In the genomic region with DNA sequence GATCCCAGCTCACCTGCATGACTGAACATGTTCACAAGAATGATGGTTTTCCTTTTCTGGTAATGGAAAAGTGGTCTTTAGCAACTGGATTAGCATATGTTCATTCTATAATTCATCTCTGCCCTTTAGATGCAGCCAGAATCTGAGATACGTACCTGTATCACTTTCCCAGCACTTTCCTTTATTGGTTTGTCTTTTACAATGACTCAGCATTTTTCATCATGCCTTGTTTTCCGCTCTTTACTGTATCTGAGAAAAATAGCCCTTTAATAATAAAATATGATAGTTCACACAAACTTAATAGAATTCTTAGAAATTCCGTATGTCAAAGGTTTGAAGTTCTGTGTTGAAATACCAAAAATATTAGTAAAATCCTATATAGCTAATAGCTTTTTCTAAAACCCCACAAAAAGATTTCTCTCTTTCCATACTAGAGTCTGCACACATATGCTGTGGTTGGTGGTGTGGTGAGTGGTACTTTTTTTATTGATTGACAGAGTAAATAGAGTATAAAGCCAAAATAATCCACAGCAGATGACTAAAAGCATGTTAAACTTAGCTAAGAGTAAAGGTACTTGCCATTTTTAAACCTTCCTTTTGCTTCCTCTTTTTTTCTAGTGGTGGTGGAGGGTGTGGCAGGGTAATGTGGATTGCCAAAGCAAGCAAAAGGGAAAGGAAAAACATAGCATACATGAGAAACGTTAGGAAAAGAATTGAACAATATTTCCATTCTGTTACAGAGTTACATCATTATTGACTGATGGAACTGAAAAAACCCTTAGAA, we compare ENCODE assay signal across 26 cellular contexts.
A peak's percentile ranks its signal among the peaks of the same experiment; 100 is the strongest.
DNase-seq lines count a peak whose midpoint lies in the region; ATAC-seq and TF ChIP-seq lines count a peak whose summit lies in the region.
"Had no signal": no experiment of that assay in that cellular context is flagged by ENCODE, and none has a peak within 500 bp of the region (broad histone marks: within the 10 kb centered on the region; RNA-seq: fewer than 3 reads in every experiment).

No MANE protein-coding gene starts in this region.

- H3K27ac ChIP-seq in GM23338 (ENCODE audit: low read depth), result no peak overlapping the region
- H3K27ac ChIP-seq: coronary artery, foreskin keratinocyte, PC-9, SJSA1, transverse colon had no signal

- no peaks in the 10 kb centered on the region for H3K36me3 Mint-ChIP-seq in GM23338 (ENCODE audit: low read depth)
- no peaks in the 10 kb centered on the region for H3K36me3 Mint-ChIP-seq in osteocyte (ENCODE audit: unreplicated experiment)
- H3K36me3 Mint-ChIP-seq in nephron progenitor cell (ENCODE audit: low read depth), result no peaks in the 10 kb centered on the region
- H3K36me3 Mint-ChIP-seq: activated naive CD8-positive, alpha-beta T cell treated with anti-CD3 and anti-CD28 coated beads, Interleukin-2, amount 10 ng/mL, durations not matched to agents 7 days and 5 days; brain had no signal

- H2AFZ ChIP-seq in GM23338, result peak overlapping the region; percentile 54; the same call in 1 of the 2 replicates
- H2AFZ ChIP-seq: PC-9 had no signal

- H3K4me2 ChIP-seq in GM23338, result no peak overlapping the region
- H3K4me2 ChIP-seq: PC-9 had no signal

- H3K27me3 ChIP-seq in GM23338 (ENCODE audit: insufficient read depth) (no peaks in the 10 kb centered on the region), adipocyte (replicated peaks; ENCODE audit: control insufficient read depth, insufficient read depth, low read length) (no peaks in the 10 kb centered on the region)
- H3K27me3 ChIP-seq: foreskin keratinocyte, SJSA1, transverse colon had no signal

- 0 out of 2 replicates have a peak, but pooled peaks cover 3% of the 10 kb centered on the region for H3K4me1 ChIP-seq in GM23338 (ENCODE audit: insufficient read depth)
- H3K4me1 ChIP-seq in adipocyte (ENCODE audit: control insufficient read depth, insufficient read depth, low read length), result peaks cover 11% of the 10 kb centered on the region
- H3K4me1 ChIP-seq: foreskin keratinocyte, SJSA1, transverse colon had no signal

- no peak for TF ChIP-seq POLR2A in NB4 (IDR thresholded peaks at IDR 0.05; ENCODE audit: extremely low read depth, insufficient read length)

- peaks cover 7% of the 10 kb centered on the region for H3K9me3 ChIP-seq in adipocyte (ENCODE audit: control insufficient read depth, low read length)
- H3K9me3 ChIP-seq: SJSA1, transverse colon had no signal

- H3K9me2 ChIP-seq in GM23338 (ENCODE audit: insufficient read depth), result 0 out of 2 replicates have a peak, but pooled peaks cover 4% of the 10 kb centered on the region

- no peaks in the 10 kb centered on the region for H3F3A ChIP-seq in GM23338 (replicated peaks; ENCODE audit: low read depth)

- DNase-seq in GM23338 (ENCODE audit: low spot score) (peak; percentile 4), NB4 (ENCODE audit: low read depth) (peak; percentile 14), adipocyte (ENCODE audit: low read depth) (peak; percentile 42), osteocyte (ENCODE audit: extremely low spot score, unreplicated experiment) (no peak), NK-92 (lab: John Stamatoyannopoulos, UW; ENCODE audit: unreplicated experiment) (no peak), nephron progenitor cell (no peak)
- DNase-seq: activated CD4-positive, CD25-positive, alpha-beta regulatory T cell treated with anti-CD3 and anti-CD28 coated beads, Interleukin-2, amount 50 U/mL, for 72 hours; activated naive CD8-positive, alpha-beta T cell treated with anti-CD3 and anti-CD28 coated beads, Interleukin-2, amount 10 ng/mL, durations not matched to agents 7 days and 5 days; AML-193; EL; GOT3; kidney; NCI-H1694 treated with DMSO at 0.1 percent for 48 hours; NCI-H446 treated with DMSO at 0.1 percent for 48 hours; PC-9; posterior cingulate gyrus; stimulated activated CD4-positive, alpha-beta T cell treated with anti-CD3 and anti-CD28 coated beads, Interleukin-2, amount 100 ng/mL, for 24 hours; transverse colon had no signal

- TF ChIP-seq CTCF in GM23338 (conservative IDR thresholded peaks at IDR 0.05; ENCODE audit: low read depth in 2 of 2) (no peak), NB4 (IDR thresholded peaks at IDR 0.05; ENCODE audit: low read depth, low read length) (no peak), osteocyte (IDR thresholded peaks at IDR 0.05) (peak; percentile 12), nephron progenitor cell (IDR thresholded peaks at IDR 0.05) (no peak)

- no peaks in the 10 kb centered on the region for H4K20me1 ChIP-seq in GM23338 (replicated peaks; ENCODE audit: insufficient read depth)

- H3K79me2 ChIP-seq in GM23338 (replicated peaks; ENCODE audit: insufficient read depth), result no peaks in the 10 kb centered on the region

- H3K27me3 Mint-ChIP-seq in GM23338 (ENCODE audit: insufficient read depth, low read depth, poor library complexity), result no peaks in the 10 kb centered on the region
- H3K27me3 Mint-ChIP-seq in osteocyte (ENCODE audit: unreplicated experiment), result no peaks in the 10 kb centered on the region
- H3K27me3 Mint-ChIP-seq in nephron progenitor cell (ENCODE audit: low read depth, poor library complexity), result no peaks in the 10 kb centered on the region
- H3K27me3 Mint-ChIP-seq: brain; stimulated activated naive CD8-positive, alpha-beta T cell treated with anti-CD3 and anti-CD28 coated beads, Interleukin-15, Interleukin-2, amounts not matched to agents 100 ng/mL and 50 ng/mL, for 24 hours had no signal

- ATAC-seq in GM23338 (no peak), GM21360 (IDR thresholded peaks at IDR 0.05; ENCODE audit: unreplicated experiment) (no peak)
- ATAC-seq: foreskin keratinocyte had no signal

- H3K4me3 Mint-ChIP-seq in GM23338 (no peak overlapping the region), osteocyte (ENCODE audit: unreplicated experiment) (no peak overlapping the region), nephron progenitor cell (no peak overlapping the region)
- H3K4me3 Mint-ChIP-seq: activated naive CD8-positive, alpha-beta T cell treated with anti-CD3 and anti-CD28 coated beads, Interleukin-2, amount 10 ng/mL, durations not matched to agents 7 days and 5 days; activated T-helper 1 cell treated with anti-CD3 and anti-CD28 coated beads, Interleukin-12 subunit alpha, Interleukin-12 subunit beta, Interleukin-2, Interleukin-4 antibody, amounts not matched to agents 30 ng/mL and 10 ng/mL and 1 ng/mL, durations not matched to agents 14 hours and 24 hours and 36 hours; brain; stimulated activated naive CD8-positive, alpha-beta T cell treated with anti-CD3 and anti-CD28 coated beads, Interleukin-15, Interleukin-2, amounts not matched to agents 100 ng/mL and 50 ng/mL, for 24 hours; T-helper 2 cell treated with Interferon-gamma antibody and Interleukin-4, amounts not matched to agents 5 μg/mL and 100 μg/mL, for 36 hours had no signal

- H3K27ac Mint-ChIP-seq in GM23338 (no peak overlapping the region), osteocyte (ENCODE audit: unreplicated experiment) (peak overlapping the region; percentile 68), nephron progenitor cell (no peak overlapping the region)
- H3K27ac Mint-ChIP-seq: activated naive CD8-positive, alpha-beta T cell treated with anti-CD3 and anti-CD28 coated beads, Interleukin-2, amount 10 ng/mL, durations not matched to agents 7 days and 5 days; activated T-helper 1 cell treated with anti-CD3 and anti-CD28 coated beads, Interleukin-12 subunit alpha, Interleukin-12 subunit beta, Interleukin-2, Interleukin-4 antibody, amounts not matched to agents 30 ng/mL and 10 ng/mL and 1 ng/mL, durations not matched to agents 14 hours and 24 hours and 36 hours; brain; stimulated activated naive CD8-positive, alpha-beta T cell treated with anti-CD3 and anti-CD28 coated beads, Interleukin-15, Interleukin-2, amounts not matched to agents 100 ng/mL and 50 ng/mL, for 24 hours; T-helper 2 cell treated with Interferon-gamma antibody and Interleukin-4, amounts not matched to agents 5 μg/mL and 100 μg/mL, for 36 hours had no signal

- H3K9ac ChIP-seq in adipocyte (ENCODE audit: low read length), result no peak overlapping the region

- no peaks in the 10 kb centered on the region for H3K36me3 ChIP-seq in GM23338 (ENCODE audit: insufficient read depth)
- H3K36me3 ChIP-seq in adipocyte (ENCODE audit: control insufficient read depth, insufficient read depth, low read length, severe bottlenecking), result no peaks in the 10 kb centered on the region
- H3K36me3 ChIP-seq: SJSA1, transverse colon had no signal

- H3K9me3 Mint-ChIP-seq in GM23338, result no peaks in the 10 kb centered on the region
- peaks cover 4% of the 10 kb centered on the region for H3K9me3 Mint-ChIP-seq in osteocyte (ENCODE audit: unreplicated experiment)
- peaks cover 11% of the 10 kb centered on the region for H3K9me3 Mint-ChIP-seq in nephron progenitor cell
- H3K9me3 Mint-ChIP-seq: T-helper 2 cell treated with Interferon-gamma antibody and Interleukin-4, amounts not matched to agents 5 μg/mL and 100 μg/mL, for 36 hours had no signal

- H3K4me1 Mint-ChIP-seq in GM23338 (no peaks in the 10 kb centered on the region), osteocyte (ENCODE audit: unreplicated experiment) (peaks cover 25% of the 10 kb centered on the region), nephron progenitor cell (no peaks in the 10 kb centered on the region)
- H3K4me1 Mint-ChIP-seq: activated naive CD8-positive, alpha-beta T cell treated with anti-CD3 and anti-CD28 coated beads, Interleukin-2, amount 10 ng/mL, durations not matched to agents 7 days and 5 days had no signal

- no peak overlapping the region for H3K4me3 ChIP-seq in GM23338
- H3K4me3 ChIP-seq in NB4 (ENCODE audit: low read depth, low read length), result no peak overlapping the region
- H3K4me3 ChIP-seq in adipocyte (ENCODE audit: low read length), result no peak overlapping the region
- H3K4me3 ChIP-seq: coronary artery, PC-9, SJSA1, transverse colon had no signal

TF ChIP-seq in GM23338, 12 proteins besides CTCF, POLR2A, EP300 and RAD21:
- no peak for TF ChIP-seq JUNB (IDR thresholded peaks at IDR 0.05; ENCODE audit: unreplicated experiment)
- TF ChIP-seq EZH2phosphoT487 (IDR thresholded peaks at IDR 0.05; ENCODE audit: unreplicated experiment), result no peak
- TF ChIP-seq ZNF114 (CRISPR knock-in tag; IDR thresholded peaks at IDR 0.05), result no peak
- no peak for TF ChIP-seq EZH2 (IDR thresholded peaks at IDR 0.05; ENCODE audit: low read depth, unreplicated experiment)
- no peak for TF ChIP-seq CREB1 (CRISPR knock-in tag; IDR thresholded peaks at IDR 0.05; ENCODE audit: low read depth)
TF ChIP-seq in GM23338: peak in this region for 0.

Comparison
In these comparisons a context has a peak if more than half of its experiments do, and no peak if none do; other contexts are left out.
1. DNase-seq: peak in GM23338 (single experiment), NB4 (single experiment) and adipocyte (single experiment); none in osteocyte (single experiment), NK-92 (single experiment) and nephron progenitor cell (single experiment).